In the genomic region with DNA sequence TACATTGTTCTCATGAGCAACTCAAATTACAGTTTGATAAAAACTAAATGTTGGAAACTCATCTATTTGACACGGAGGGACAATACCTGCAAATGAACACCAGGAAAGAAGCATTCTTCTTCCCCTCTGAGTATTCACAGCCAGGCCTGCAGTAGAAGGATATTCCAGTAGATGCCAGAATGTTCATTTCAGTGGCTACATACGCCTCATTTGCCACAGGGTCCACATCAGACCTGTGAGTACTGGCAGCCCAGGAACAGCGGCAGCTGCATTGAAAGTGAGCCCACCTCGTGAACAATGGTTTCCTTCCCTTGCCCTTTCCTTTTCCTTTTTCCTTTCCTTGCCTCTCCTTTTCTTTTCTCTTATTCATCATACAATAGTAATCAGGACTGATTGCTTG, we compare ENCODE assay signal across 15 cellular contexts.
A peak's percentile ranks its signal among the peaks of the same experiment; 100 is the strongest.
DNase-seq lines count a peak whose midpoint lies in the region; ATAC-seq and TF ChIP-seq lines count a peak whose summit lies in the region.
"Had no signal": no experiment of that assay in that cellular context is flagged by ENCODE, and none has a peak within 500 bp of the region (broad histone marks: within the 10 kb centered on the region; RNA-seq: fewer than 3 reads in every experiment).

No MANE protein-coding gene starts in this region.

- H3K27me3 Mint-ChIP-seq in natural killer cell (ENCODE audit: low read depth in 2 of 2) (no peaks in the 10 kb centered on the region), T-helper 17 cell (no peaks in the 10 kb centered on the region)
- H3K27me3 Mint-ChIP-seq in natural killer cell treated with Interleukin-12 subunit alpha and Interleukin-12 subunit beta and Interleukin-15 and Interleukin-18, amount 100 ng/mL, for 72 hours = no peaks in the 10 kb centered on the region
- H3K27me3 Mint-ChIP-seq: memory B cell had no signal

- peaks cover 0 to 4% of the 10 kb centered on the region in 2 donors for H3K9me3 Mint-ChIP-seq in natural killer cell
- no peaks in the 10 kb centered on the region for H3K9me3 Mint-ChIP-seq in natural killer cell treated with Interleukin-12 subunit alpha and Interleukin-12 subunit beta and Interleukin-15 and Interleukin-18, amount 100 ng/mL, for 72 hours
- H3K9me3 Mint-ChIP-seq: activated T-cell treated with anti-CD3 and anti-CD28 coated beads, Interleukin-2, amount 50 U/mL, for 4 hours; memory B cell had no signal

- no peak for DNase-seq in natural killer cell
- no peak for DNase-seq in natural killer cell treated with Interleukin-12 subunit alpha and Interleukin-12 subunit beta and Interleukin-15 and Interleukin-18, amount 100 ng/mL, for 72 hours (ENCODE audit: low spot score)
- DNase-seq in T-helper 17 cell = no peak
- DNase-seq in left kidney (ENCODE audit: low read depth, low spot score) = peak; percentile 8
- no peak for DNase-seq in left lobe of liver (ENCODE audit: low spot score)
- DNase-seq in HuH-7 (ENCODE audit: low spot score) = no peak
- no peak for DNase-seq in stimulated activated naive CD8-positive, alpha-beta T cell treated with anti-CD3 and anti-CD28 coated beads, Interleukin-15, Interleukin-2, amounts not matched to agents 100 U/mL and 50 U/mL, for 24 hours
- no peak for DNase-seq in kidney glomerular epithelial cell (lab: John Stamatoyannopoulos, UW)
- DNase-seq: activated CD4-positive, CD25-positive, alpha-beta regulatory T cell treated with anti-CD3 and anti-CD28 coated beads, Interleukin-2, amount 50 U/mL, for 72 hours; activated T-cell treated with anti-CD3 and anti-CD28 coated beads, Interleukin-2, amount 50 U/mL, for 4 hours; AML-193; DMS79; NCI-H1105 treated with DMSO at 0.1 percent for 48 hours; thyroid gland had no signal

- H3K27ac Mint-ChIP-seq in natural killer cell = no peak overlapping the region
- no peak overlapping the region for H3K27ac Mint-ChIP-seq in natural killer cell treated with Interleukin-12 subunit alpha and Interleukin-12 subunit beta and Interleukin-15 and Interleukin-18, amount 100 ng/mL, for 72 hours
- no peak overlapping the region for H3K27ac Mint-ChIP-seq in T-helper 17 cell
- H3K27ac Mint-ChIP-seq: memory B cell had no signal

- intact Hi-C loops in natural killer cell (cut with micrococcal nuclease) = no loop called here

- H3K36me3 Mint-ChIP-seq in natural killer cell = no peaks in the 10 kb centered on the region
- H3K36me3 Mint-ChIP-seq in natural killer cell treated with Interleukin-12 subunit alpha and Interleukin-12 subunit beta and Interleukin-15 and Interleukin-18, amount 100 ng/mL, for 72 hours = no peaks in the 10 kb centered on the region
- no peaks in the 10 kb centered on the region for H3K36me3 Mint-ChIP-seq in T-helper 17 cell (ENCODE audit: low read depth)
- H3K36me3 Mint-ChIP-seq: memory B cell had no signal

- ATAC-seq in natural killer cell (no peak), T-helper 17 cell (no peak), left lobe of liver (no peak)
- no peak for ATAC-seq in natural killer cell treated with Interleukin-12 subunit alpha and Interleukin-12 subunit beta and Interleukin-15 and Interleukin-18, amount 100 ng/mL, for 72 hours
- ATAC-seq in stimulated activated naive CD8-positive, alpha-beta T cell treated with anti-CD3 and anti-CD28 coated beads, Interleukin-15, Interleukin-2, amounts not matched to agents 100 U/mL and 50 U/mL, for 24 hours = no peak
- ATAC-seq: activated T-cell treated with anti-CD3 and anti-CD28 coated beads, Interleukin-2, amount 50 U/mL, for 4 hours had no signal

- no peak for TF ChIP-seq CTCF in natural killer cell (IDR thresholded peaks at IDR 0.05)

- no peaks in the 10 kb centered on the region for H3K9me3 ChIP-seq in T-helper 17 cell (ENCODE audit: control insufficient read depth, low read length, poor library complexity, severe bottlenecking)
- H3K9me3 ChIP-seq: thyroid gland had no signal

- H3K4me3 Mint-ChIP-seq in natural killer cell (peak overlapping the region; percentile 61), T-helper 17 cell (peak overlapping the region; percentile 71)
- H3K4me3 Mint-ChIP-seq in natural killer cell treated with Interleukin-12 subunit alpha and Interleukin-12 subunit beta and Interleukin-15 and Interleukin-18, amount 100 ng/mL, for 72 hours = no peak overlapping the region

- H3K4me1 Mint-ChIP-seq in natural killer cell (peaks cover 4 to 5% of the 10 kb centered on the region in 2 donors), T-helper 17 cell (peaks cover 8% of the 10 kb centered on the region)
- H3K4me1 Mint-ChIP-seq in natural killer cell treated with Interleukin-12 subunit alpha and Interleukin-12 subunit beta and Interleukin-15 and Interleukin-18, amount 100 ng/mL, for 72 hours (ENCODE audit: low read depth in 2 of 2) = no peaks in the 10 kb centered on the region
- H3K4me1 Mint-ChIP-seq: memory B cell had no signal
